Comparison of ENCODE assay signal across 20 cellular contexts in genomic region chr11:131754671-131755070, GRCh38.
"Had no signal": no experiment of that assay in that cellular context is flagged by ENCODE, and none has a peak within 500 bp of the region (broad histone marks: within the 10 kb centered on the region; RNA-seq: fewer than 3 reads in every experiment).

No MANE protein-coding gene starts in this region.

- H3K9me3 ChIP-seq: left lung, spleen, upper lobe of left lung had no signal

- DNase-seq: activated CD4-positive, alpha-beta T cell treated with anti-CD3 and anti-CD28 coated beads, Interleukin-2, amount 50 U/mL, for 1 hour; activated CD8-positive, alpha-beta T cell treated with anti-CD3 and anti-CD28 coated beads, Interleukin-2, amount 10 ng/mL, durations not matched to agents 7 days and 5 days; activated gamma-delta T cell treated with Interleukin-2 at 50 U/mL for 16 hours; activated T-cell treated with anti-CD3 and anti-CD28 coated beads, Interleukin-2, amount 50 U/mL, for 1 hour; anterior cingulate cortex; caudate nucleus; effector memory CD4-positive, alpha-beta T cell; immature natural killer cell; kidney glomerular epithelial cell; left lung; naive thymus-derived CD4-positive, alpha-beta T cell; spleen; stimulated activated CD4-positive, alpha-beta T cell treated with anti-CD3 and anti-CD28 coated beads, Interleukin-4, amount 100 ng/mL, for 1 hour; stimulated activated naive CD4-positive, alpha-beta T cell; T-helper 2 cell; upper lobe of left lung had no signal

- H3K36me3 Mint-ChIP-seq: brain; immature natural killer cell; naive thymus-derived CD4-positive, alpha-beta T cell had no signal

- H3K4me3 Mint-ChIP-seq: activated CD8-positive, alpha-beta T cell treated with anti-CD3 and anti-CD28 coated beads, Interleukin-2, amount 10 ng/mL, durations not matched to agents 7 days and 5 days; activated naive CD4-positive, alpha-beta T cell treated with anti-CD3 and anti-CD28 coated beads, Interleukin-2, amount 50 U/mL, for 24 hours; brain; immature natural killer cell; naive thymus-derived CD4-positive, alpha-beta T cell had no signal

- H3K4me1 ChIP-seq: left lung, spleen, upper lobe of left lung had no signal

- H3K27ac ChIP-seq: left lung, spleen, upper lobe of left lung had no signal

- H3K27ac Mint-ChIP-seq: activated CD8-positive, alpha-beta T cell treated with anti-CD3 and anti-CD28 coated beads, Interleukin-2, amount 10 ng/mL, durations not matched to agents 7 days and 5 days; activated naive CD4-positive, alpha-beta T cell treated with anti-CD3 and anti-CD28 coated beads, Interleukin-2, amount 50 U/mL, for 24 hours; brain; immature natural killer cell; naive thymus-derived CD4-positive, alpha-beta T cell; progenitor cell of endocrine pancreas had no signal

- H3K36me3 ChIP-seq: left lung, spleen, upper lobe of left lung had no signal

- H3K27me3 ChIP-seq: left lung, spleen, upper lobe of left lung had no signal

- H3K4me3 ChIP-seq: left lung, lung, spleen, upper lobe of left lung had no signal

- H3K4me1 Mint-ChIP-seq: activated naive CD4-positive, alpha-beta T cell treated with anti-CD3 and anti-CD28 coated beads, Interleukin-2, amount 50 U/mL, for 24 hours; immature natural killer cell; naive thymus-derived CD4-positive, alpha-beta T cell had no signal

- H3K27me3 Mint-ChIP-seq: brain had no signal
